ENCODE assay signal across 23 cellular contexts in the genomic region with DNA sequence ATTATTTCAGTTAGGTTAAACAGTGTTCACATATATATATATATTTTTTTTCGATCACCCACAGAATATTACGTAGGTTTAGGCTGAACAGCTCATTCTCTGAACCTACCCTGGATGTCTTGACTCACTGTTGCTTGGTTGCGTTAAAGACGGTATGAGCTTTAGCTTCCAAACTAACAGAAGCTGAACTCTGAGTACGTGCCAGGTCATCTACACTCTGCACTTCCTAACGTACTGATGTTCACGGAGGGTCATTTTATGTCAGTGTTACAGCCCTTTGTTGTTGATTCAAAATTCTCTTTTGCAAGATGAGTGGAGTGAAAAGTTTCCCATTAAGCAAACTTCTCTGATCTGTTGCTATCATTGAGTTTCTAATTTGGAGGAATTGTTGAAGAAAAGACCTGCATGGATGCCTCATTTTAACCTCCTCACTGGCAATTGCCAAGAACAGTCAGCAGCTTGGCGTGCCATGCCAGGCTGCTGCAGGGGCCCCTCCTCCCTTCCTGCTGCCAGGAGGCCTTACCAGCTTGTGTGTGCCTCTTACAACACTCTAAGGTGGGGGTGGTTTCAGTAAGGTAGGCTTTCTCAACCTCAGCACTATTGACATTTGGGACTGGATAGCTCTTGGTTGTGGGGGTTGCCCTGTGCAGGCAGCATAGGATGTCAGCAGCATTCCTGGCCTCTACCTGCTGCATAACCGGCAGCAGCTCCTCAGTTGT. TPM values are rescaled to one million over a fixed set of nuclear protein-coding genes. Genes with fewer than 3 reads are reported as not detected.
A peak's percentile ranks its signal among the peaks of the same experiment; 100 is the strongest.
DNase-seq lines count a peak whose midpoint lies in the region; ATAC-seq and TF ChIP-seq lines count a peak whose summit lies in the region.
"Had no signal": no experiment of that assay in that cellular context is flagged by ENCODE, and none has a peak within 500 bp of the region (broad histone marks: within the 10 kb centered on the region; RNA-seq: fewer than 3 reads in every experiment).

No MANE protein-coding gene starts in this region.

- H3K4me1 ChIP-seq in heart left ventricle, result peaks cover 0 to 15% (median 5%) of the 10 kb centered on the region in 12 donors
- H3K4me1 ChIP-seq: pancreas, thyroid gland had no signal

- no peaks in the 10 kb centered on the region for H3K36me3 ChIP-seq in heart left ventricle
- H3K36me3 ChIP-seq: BLaER1 treated with 17β-estradiol and CSF1 and Interleukin-3, amounts not matched to agents 10 nM and 100 nM; pancreas; thyroid gland had no signal

- POLR2A ChIA-PET in WTC11 (lab: Charles Lee), result no interaction called here

- no peak overlapping the region for H3K27ac ChIP-seq in heart left ventricle
- H3K27ac ChIP-seq: BLaER1 treated with 17β-estradiol and CSF1 and Interleukin-3, amounts not matched to agents 10 nM and 100 nM; pancreas; thyroid gland; VCaP had no signal

- TF ChIP-seq POLR2A in heart left ventricle (IDR thresholded peaks at IDR 0.05), result no peak

- no peaks in the 10 kb centered on the region for H3K9me3 ChIP-seq in heart left ventricle
- H3K9me3 ChIP-seq: BLaER1 treated with 17β-estradiol and CSF1 and Interleukin-3, amounts not matched to agents 10 nM and 100 nM; pancreas; thyroid gland had no signal

- H3K36me3 Mint-ChIP-seq in WTC11, result no peaks in the 10 kb centered on the region
- H3K36me3 Mint-ChIP-seq: stimulated activated effector memory CD8-positive, alpha-beta T cell treated with anti-CD3 and anti-CD28 coated beads, Interleukin-12 subunit alpha, Interleukin-12 subunit beta, amount 100 ng/mL, for 72 hours had no signal

- no peaks in the 10 kb centered on the region for H3K9me3 Mint-ChIP-seq in WTC11
- H3K9me3 Mint-ChIP-seq: activated CD4-positive, alpha-beta memory T cell treated with anti-CD3 and anti-CD28 coated beads, Interleukin-2, amount 10 ng/mL, durations not matched to agents 7 days and 5 days; activated T-cell treated with anti-CD3 and anti-CD28 coated beads, Interleukin-2, amount 50 U/mL, for 72 hours; stimulated activated effector memory CD8-positive, alpha-beta T cell treated with anti-CD3 and anti-CD28 coated beads, Interleukin-12 subunit alpha, Interleukin-12 subunit beta, amount 100 ng/mL, for 72 hours had no signal

- peaks cover 63% of the 10 kb centered on the region for H3K4me1 Mint-ChIP-seq in WTC11
- H3K4me1 Mint-ChIP-seq: stimulated activated effector memory CD8-positive, alpha-beta T cell treated with anti-CD3 and anti-CD28 coated beads, Interleukin-12 subunit alpha, Interleukin-12 subunit beta, amount 100 ng/mL, for 72 hours had no signal

- intact Hi-C loops in heart left ventricle (cut with DNase I), result no loop called here

- no peaks in the 10 kb centered on the region for H3K27me3 ChIP-seq in heart left ventricle
- H3K27me3 ChIP-seq: BLaER1 treated with 17β-estradiol and CSF1 and Interleukin-3, amounts not matched to agents 10 nM and 100 nM; pancreas; thyroid gland had no signal

- ATAC-seq in WTC11 (peak; percentile 27; the same call in 1 of the 2 replicates), heart left ventricle (peak in 3 of 4 donors; percentile 50 to 80 (median 71)), HG02970 (IDR thresholded peaks at IDR 0.05; ENCODE audit: low FRiP score, unreplicated experiment) (no peak)
- ATAC-seq: activated T-cell treated with anti-CD3 and anti-CD28 coated beads, Interleukin-2, amount 50 U/mL, for 72 hours; Panc1; pancreas; stimulated activated effector memory CD8-positive, alpha-beta T cell treated with anti-CD3 and anti-CD28 coated beads, Interleukin-12 subunit alpha, Interleukin-12 subunit beta, amount 100 ng/mL, for 72 hours had no signal

- no peak overlapping the region for H3K4me3 ChIP-seq in heart left ventricle
- H3K4me3 ChIP-seq: BLaER1 treated with 17β-estradiol and CSF1 and Interleukin-3, amounts not matched to agents 10 nM and 100 nM; pancreas; thyroid gland had no signal

- no peaks in the 10 kb centered on the region for H3K27me3 Mint-ChIP-seq in WTC11 (ENCODE audit: low read depth)
- H3K27me3 Mint-ChIP-seq: activated CD4-positive, alpha-beta memory T cell treated with anti-CD3 and anti-CD28 coated beads, Interleukin-2, amount 10 ng/mL, durations not matched to agents 7 days and 5 days had no signal

- CTCF ChIA-PET in WTC11 (lab: Charles Lee), result interaction anchor here (0.5 kb wide), 1 partner anchor 61 kb away, joined by 3 read pairs; no protein-coding TSS in a partner anchor

- peak; percentile 62 for DNase-seq in HT1080 (ENCODE audit: low read depth)
- no peak for DNase-seq in WTC11 (ENCODE audit: low spot score)
- peak in 1 of 5 donors; percentile 44 for DNase-seq in heart left ventricle
- DNase-seq in midbrain (lab: John Stamatoyannopoulos, UW), result peak; percentile 34
- DNase-seq in ureter (ENCODE audit: low spot score), result no peak
- DNase-seq in NCI-H187 treated with DMSO at 0.1 percent for 48 hours (lab: John Stamatoyannopoulos, UW), result no peak
- DNase-seq in NCI-H128 (lab: John Stamatoyannopoulos, UW; ENCODE audit: unreplicated experiment), result no peak
- DNase-seq: activated CD4-positive, alpha-beta memory T cell treated with anti-CD3 and anti-CD28 coated beads, Interleukin-2, amount 10 ng/mL, durations not matched to agents 7 days and 5 days; activated T-cell treated with anti-CD3 and anti-CD28 coated beads, Interleukin-2, amount 50 U/mL, for 72 hours; cerebellar nuclear complex; glutamatergic neuron; HCEC 1CT; MM.1S; NCI-H2029 treated with DMSO at 0.1 percent for 48 hours; NCI-H526; pancreas; SW 1271 had no signal

- WGBS in heart left ventricle, 4 donors, result 70 to 88% (median 81%) methylated on average over 9 of the region's 9 CpGs

- peak overlapping the region; percentile 31 for H3K27ac Mint-ChIP-seq in WTC11
- H3K27ac Mint-ChIP-seq: activated CD4-positive, alpha-beta memory T cell treated with anti-CD3 and anti-CD28 coated beads, Interleukin-2, amount 10 ng/mL, durations not matched to agents 7 days and 5 days; activated T-cell treated with anti-CD3 and anti-CD28 coated beads, Interleukin-2, amount 50 U/mL, for 72 hours; stimulated activated effector memory CD8-positive, alpha-beta T cell treated with anti-CD3 and anti-CD28 coated beads, Interleukin-12 subunit alpha, Interleukin-12 subunit beta, amount 100 ng/mL, for 72 hours had no signal

- H3K4me3 Mint-ChIP-seq in WTC11, result no peak overlapping the region
- H3K4me3 Mint-ChIP-seq: activated CD4-positive, alpha-beta memory T cell treated with anti-CD3 and anti-CD28 coated beads, Interleukin-2, amount 10 ng/mL, durations not matched to agents 7 days and 5 days; activated T-cell treated with anti-CD3 and anti-CD28 coated beads, Interleukin-2, amount 50 U/mL, for 72 hours; stimulated activated effector memory CD8-positive, alpha-beta T cell treated with anti-CD3 and anti-CD28 coated beads, Interleukin-12 subunit alpha, Interleukin-12 subunit beta, amount 100 ng/mL, for 72 hours had no signal

- no peak for TF ChIP-seq CTCF in WTC11 (IDR thresholded peaks at IDR 0.05)
- TF ChIP-seq CTCF in heart left ventricle (IDR thresholded peaks at IDR 0.05), result no peak

TF ChIP-seq in WTC11, 78 proteins besides CTCF, POLR2A, EP300 and RAD21 (continues in another document):
- TF ChIP-seq JAZF1 (CRISPR knock-in tag; IDR thresholded peaks at IDR 0.05) (no peak), ZBTB43 (CRISPR knock-in tag; IDR thresholded peaks at IDR 0.05) (no peak), EMX1 (CRISPR knock-in tag; IDR thresholded peaks at IDR 0.05) (no peak), RELA (CRISPR knock-in tag; IDR thresholded peaks at IDR 0.05; ENCODE audit: borderline replicate concordance) (no peak), PRRX2 (CRISPR knock-in tag; IDR thresholded peaks at IDR 0.05) (no peak), SOX15 (CRISPR knock-in tag; IDR thresholded peaks at IDR 0.05) (no peak), ETV6 (CRISPR knock-in tag; IDR thresholded peaks at IDR 0.05) (no peak), ERG (CRISPR knock-in tag; IDR thresholded peaks at IDR 0.05) (no peak), FOXJ3 (CRISPR knock-in tag; IDR thresholded peaks at IDR 0.05; ENCODE audit: borderline replicate concordance) (no peak), NR3C1 (CRISPR knock-in tag; conservative IDR thresholded peaks at IDR 0.05; ENCODE audit: low read depth) (no peak)

RNA-seq across cellular contexts. Expression of gene INSYN2A, which starts 44.3 kb away (rescaled TPM):
- total RNA-seq in HT1080 (2014; rRNA removed; shearing (Covaris generic)), result 0.23 and 0.55 TPM in 2 replicates
- 0.23 and 0.61 TPM in 2 replicates for polyA plus RNA-seq in HT1080 (2015; cell fraction: cytosol; rRNA removed)
- 0.23 and 0.35 TPM in 2 replicates for polyA plus RNA-seq in HT1080 (2015; cell fraction: nucleus; rRNA removed)
- total RNA-seq in WTC11 (2021) (0.13 to 0.23 TPM (median 0.21 TPM) in 3 replicates), heart left ventricle (under 1 TPM in 6 of 9 donors, not detected in 3; 0.07 to 0.37 (median 0.14) TPM), ureter (0.31 TPM)
- polyA plus RNA-seq in heart left ventricle, result under 1 TPM in 1 of 2 donors, not detected in 1; 0.01 TPM
- total RNA-seq: activated CD4-positive, alpha-beta memory T cell treated with anti-CD3 and anti-CD28 coated beads, Interleukin-2, amount 10 ng/mL, durations not matched to agents 7 days and 5 days; activated T-cell treated with anti-CD3 and anti-CD28 coated beads, Interleukin-2, amount 50 U/mL, for 72 hours had no signal

Comparison
In these comparisons a context has a peak if more than half of its experiments do, and no peak if none do; other contexts are left out.
1. DNase-seq: peak in HT1080 (single experiment) and midbrain (single experiment); none in WTC11 (single experiment), ureter (single experiment), NCI-H187 treated with DMSO at 0.1 percent for 48 hours (single experiment) and NCI-H128 (single experiment).